8 cellular contexts compared by ENCODE assay signal in the genomic region with DNA sequence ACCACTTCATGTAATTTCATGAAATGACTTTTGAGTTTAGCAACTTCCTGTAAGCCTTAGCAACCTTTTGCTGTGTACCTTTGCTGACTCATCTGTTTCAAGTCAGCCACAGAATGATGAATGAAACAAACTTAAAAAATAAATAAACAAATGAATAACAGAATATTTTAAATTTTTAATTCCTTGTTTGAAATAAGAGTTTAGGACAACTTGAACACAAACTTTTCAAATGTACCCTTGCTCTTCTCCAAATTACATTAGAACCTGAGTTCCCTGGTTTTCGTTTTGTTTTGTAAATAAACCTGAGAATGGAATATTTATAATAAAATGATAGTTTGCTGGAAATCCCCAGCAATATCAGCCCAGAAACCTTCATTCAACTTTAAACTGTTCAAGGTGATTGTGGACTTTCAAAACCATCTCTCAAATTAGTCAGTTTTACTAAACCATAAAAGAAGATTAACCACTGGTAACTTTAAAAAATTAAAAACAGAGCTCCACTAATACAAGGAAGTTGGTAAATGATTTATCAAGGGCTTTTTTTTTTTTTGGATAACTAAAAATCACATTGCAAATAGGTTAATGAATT.
DNase-seq lines count a peak whose midpoint lies in the region; ATAC-seq and TF ChIP-seq lines count a peak whose summit lies in the region.

No MANE protein-coding gene starts in this region.

- no peak for TF ChIP-seq CTCF in AG09309 (IDR thresholded peaks at IDR 0.05; ENCODE audit: control insufficient read depth, insufficient read depth, low read depth, low read length, missing control alignments)

- no peak overlapping the region for H3K4me3 ChIP-seq in AG09309 (ENCODE audit: control insufficient read depth, low read depth, low read length)

- ATAC-seq in GM18873 (IDR thresholded peaks at IDR 0.05; ENCODE audit: low FRiP score, unreplicated experiment) (peak; percentile 92), HG03039 (IDR thresholded peaks at IDR 0.05; ENCODE audit: unreplicated experiment) (peak; percentile 90)

- H3K27ac ChIP-seq in epithelial cell of prostate, result peak overlapping the region; percentile 79

- DNase-seq in AG09309 (ENCODE audit: low read depth) (peak; percentile 8), NOMO-1 treated with DMSO at 0.1 percent for 48 hours (lab: John Stamatoyannopoulos, UW; ENCODE audit: unreplicated experiment) (peak; percentile 84), epithelial cell of prostate (ENCODE audit: low read depth, low spot score) (peak; percentile 60), COLO668 (lab: John Stamatoyannopoulos, UW; ENCODE audit: unreplicated experiment) (no peak), NCI-H2227 (lab: John Stamatoyannopoulos, UW; ENCODE audit: unreplicated experiment) (no peak), NCI-H82 treated with DMSO at 0.1 percent for 48 hours (lab: John Stamatoyannopoulos, UW; ENCODE audit: unreplicated experiment) (no peak)

Comparison
In these comparisons a context has a peak if more than half of its experiments do, and no peak if none do; other contexts are left out.
1. DNase-seq: peak in AG09309 (single experiment), NOMO-1 treated with DMSO at 0.1 percent for 48 hours (single experiment) and epithelial cell of prostate (single experiment); none in COLO668 (single experiment), NCI-H2227 (single experiment) and NCI-H82 treated with DMSO at 0.1 percent for 48 hours (single experiment).